In genomic region chr12:3132636-3133409, GRCh38 we compare ENCODE assay signal across 1 cellular context.
TF ChIP-seq lines count a peak whose summit lies in the region.

No MANE protein-coding gene starts in this region.

TF ChIP-seq in endothelial cell of umbilical vein, 7 proteins besides CTCF, POLR2A, EP300 and RAD21:
- no peak for TF ChIP-seq EZH2 (IDR thresholded peaks at IDR 0.05; ENCODE audit: borderline replicate concordance, low read depth, low read length, severe bottlenecking)
- TF ChIP-seq GATA2 (IDR thresholded peaks at IDR 0.05; ENCODE audit: insufficient read depth, insufficient read length, low read depth, low read length): no peak
- TF ChIP-seq FOS (IDR thresholded peaks at IDR 0.05; ENCODE audit: borderline replicate concordance, insufficient read depth, low read length): no peak
- TF ChIP-seq MYC (IDR thresholded peaks at IDR 0.05; ENCODE audit: low read depth, low read length): no peak
- no peak for TF ChIP-seq MAX (IDR thresholded peaks at IDR 0.05; ENCODE audit: insufficient read depth, insufficient read length)
- no peak for TF ChIP-seq POLR2AphosphoS5 (IDR thresholded peaks at IDR 0.05; ENCODE audit: insufficient read depth, low read depth, low read length)
- TF ChIP-seq JUN (IDR thresholded peaks at IDR 0.05; ENCODE audit: borderline replicate concordance, insufficient read depth, insufficient read length, low read depth): no peak
